ENCODE assay signal across 20 cellular contexts in the genomic region with DNA sequence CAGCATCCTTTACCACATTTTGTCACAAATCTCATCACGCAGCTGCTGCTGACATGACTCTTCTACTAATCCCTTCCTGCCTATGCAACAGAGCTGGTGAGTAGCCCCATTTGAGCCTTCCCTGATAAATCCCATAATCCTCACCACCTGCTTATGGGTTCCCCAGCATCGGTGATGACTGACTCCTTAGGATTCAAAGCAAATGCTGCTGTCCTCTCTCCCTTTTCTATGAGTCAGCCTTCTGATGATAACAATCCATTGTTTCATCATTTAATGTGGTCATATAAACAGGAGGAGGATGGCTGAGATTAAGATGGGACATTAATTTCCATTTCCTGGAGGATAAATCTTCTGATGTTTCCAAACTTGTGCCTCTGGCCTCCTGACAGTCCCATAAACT.
"Had no signal": no experiment of that assay in that cellular context is flagged by ENCODE, and none has a peak within 500 bp of the region (broad histone marks: within the 10 kb centered on the region; RNA-seq: fewer than 3 reads in every experiment).

No MANE protein-coding gene starts in this region.

- H3K27ac ChIP-seq: heart left ventricle, lower lobe of right lung, right atrium auricular region, transverse colon had no signal

- H3K4me3 Mint-ChIP-seq: activated CD4-positive, alpha-beta T cell treated with anti-CD3 and anti-CD28 coated beads, Interleukin-2, amount 10 ng/mL, durations not matched to agents 7 days and 5 days; activated T-cell treated with anti-CD3 and anti-CD28 coated beads, Interleukin-2, amount 50 U/mL, for 72 hours; central memory CD8-positive, alpha-beta T cell; effector memory CD8-positive, alpha-beta T cell had no signal

- H3K27ac Mint-ChIP-seq: activated CD4-positive, alpha-beta T cell treated with anti-CD3 and anti-CD28 coated beads, Interleukin-2, amount 10 ng/mL, durations not matched to agents 7 days and 5 days; activated naive CD4-positive, alpha-beta T cell treated with anti-CD3 and anti-CD28 coated beads, Interleukin-2, amount 50 U/mL, for 72 hours; activated T-cell treated with anti-CD3 and anti-CD28 coated beads, Interleukin-2, amount 50 U/mL, for 72 hours; effector memory CD8-positive, alpha-beta T cell had no signal

- H3K27me3 Mint-ChIP-seq: activated CD4-positive, alpha-beta T cell treated with anti-CD3 and anti-CD28 coated beads, Interleukin-2, amount 10 ng/mL, durations not matched to agents 7 days and 5 days; central memory CD8-positive, alpha-beta T cell; effector memory CD8-positive, alpha-beta T cell had no signal

- H3K9me3 ChIP-seq: heart left ventricle, lower lobe of right lung, right atrium auricular region, transverse colon had no signal

- ATAC-seq: activated naive CD4-positive, alpha-beta T cell treated with anti-CD3 and anti-CD28 coated beads, Interleukin-2, amount 50 U/mL, for 72 hours; activated T-cell treated with anti-CD3 and anti-CD28 coated beads, Interleukin-2, amount 50 U/mL, for 72 hours; effector memory CD8-positive, alpha-beta T cell; heart left ventricle; left cardiac atrium; stimulated activated naive CD8-positive, alpha-beta T cell treated with anti-CD3 and anti-CD28 coated beads, Interleukin-15, Interleukin-2, amounts not matched to agents 100 U/mL and 50 U/mL, for 24 hours had no signal

- H3K36me3 ChIP-seq: heart left ventricle, lower lobe of right lung, right atrium auricular region, transverse colon had no signal

- H3K27me3 ChIP-seq: right atrium auricular region, transverse colon had no signal

- H3K4me2 ChIP-seq: smooth muscle cell had no signal

- H3K4me3 ChIP-seq: heart left ventricle, lower lobe of right lung, right atrium auricular region, smooth muscle cell, transverse colon had no signal

- H3K4me1 Mint-ChIP-seq: activated CD4-positive, alpha-beta T cell treated with anti-CD3 and anti-CD28 coated beads, Interleukin-2, amount 10 ng/mL, durations not matched to agents 7 days and 5 days; central memory CD8-positive, alpha-beta T cell; naive B cell had no signal

- H3K36me3 Mint-ChIP-seq: activated naive CD4-positive, alpha-beta T cell treated with anti-CD3 and anti-CD28 coated beads, Interleukin-2, amount 50 U/mL, for 72 hours; naive B cell had no signal

- DNase-seq: activated CD4-positive, alpha-beta T cell treated with anti-CD3 and anti-CD28 coated beads, Interleukin-2, amount 10 ng/mL, durations not matched to agents 7 days and 5 days; activated CD4-positive, CD25-positive, alpha-beta regulatory T cell; activated CD8-positive, alpha-beta memory T cell treated with anti-CD3 and anti-CD28 coated beads, Interleukin-2, amount 50 U/mL, for 48 hours; activated gamma-delta T cell; activated T-cell treated with anti-CD3 and anti-CD28 coated beads, Interleukin-2, amount 50 U/mL, for 72 hours; amniotic stem cell; cortex of kidney; effector memory CD8-positive, alpha-beta T cell; heart left ventricle; left cardiac atrium; lower lobe of right lung; midbrain; naive B cell; posterior cingulate gyrus; stimulated activated naive CD8-positive, alpha-beta T cell treated with anti-CD3 and anti-CD28 coated beads, Interleukin-15, Interleukin-2, amounts not matched to agents 100 U/mL and 50 U/mL, for 24 hours; transverse colon had no signal
